22 cellular contexts compared by ENCODE assay signal in the genomic region with DNA sequence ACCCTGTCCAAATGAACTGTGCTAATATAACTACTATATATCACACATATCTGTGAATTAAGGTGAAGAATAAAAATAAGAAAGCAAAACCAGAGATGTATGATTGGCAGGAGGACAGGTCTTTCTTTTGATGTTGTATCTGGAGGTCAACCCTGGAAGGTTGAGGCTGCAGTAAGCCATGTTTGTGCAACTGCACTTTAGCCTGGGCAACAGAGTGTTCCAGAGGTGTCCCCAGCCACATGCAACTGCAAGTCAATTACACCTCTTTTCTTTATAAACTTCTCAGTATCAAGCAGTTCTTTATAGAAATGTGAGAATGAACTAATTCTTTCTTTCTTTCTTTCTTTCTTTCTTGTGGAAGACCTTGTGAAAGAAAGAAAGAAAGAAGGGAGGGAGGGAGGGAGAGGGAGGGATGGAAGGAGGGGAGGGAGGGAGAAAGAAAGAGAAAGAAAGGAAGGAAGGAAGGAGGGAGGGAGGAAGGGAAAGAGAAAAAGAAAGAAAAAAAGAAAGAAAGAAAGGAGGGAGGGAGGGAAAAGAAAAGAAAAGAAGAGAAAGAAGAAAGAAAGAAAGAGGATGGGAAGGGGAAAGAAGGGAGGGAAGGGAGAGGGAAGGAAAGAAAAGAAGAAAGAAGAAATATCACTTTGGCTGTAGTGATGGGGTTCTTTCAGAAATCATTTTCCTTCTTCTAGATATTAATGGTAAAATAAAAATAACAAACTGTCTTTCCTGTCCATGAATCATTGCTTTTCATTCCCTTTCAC. TPM values are rescaled to one million over a fixed set of nuclear protein-coding genes. Genes with fewer than 3 reads are reported as not detected.
DNase-seq lines count a peak whose midpoint lies in the region; ATAC-seq and TF ChIP-seq lines count a peak whose summit lies in the region.
"Had no signal": no experiment of that assay in that cellular context is flagged by ENCODE, and none has a peak within 500 bp of the region (broad histone marks: within the 10 kb centered on the region; RNA-seq: fewer than 3 reads in every experiment).

No MANE protein-coding gene starts in this region.

- H3K9me3 ChIP-seq in lung (ENCODE audit: control insufficient read depth in 2 of 2, insufficient read depth in 1 of 2, low read length in 1 of 2): no peaks in the 10 kb centered on the region
- no peaks in the 10 kb centered on the region for H3K9me3 ChIP-seq in adrenal gland (replicated peaks in 1 of 3)
- H3K9me3 ChIP-seq: neutrophil, SJCRH30 had no signal

- H3K36me3 ChIP-seq in ACC112 (ENCODE audit: insufficient read depth, low read length) (no peaks in the 10 kb centered on the region), lung (ENCODE audit: control insufficient read depth in 2 of 2, insufficient read depth in 2 of 2, low read length in 2 of 2) (no peaks in the 10 kb centered on the region), adrenal gland (replicated peaks in 1 of 2) (no peaks in the 10 kb centered on the region)
- H3K36me3 ChIP-seq: BLaER1 treated with 17β-estradiol and CSF1 and Interleukin-3, amounts not matched to agents 10 nM and 100 nM; neutrophil; SJCRH30 had no signal

- H3K27me3 Mint-ChIP-seq in activated CD8-positive, alpha-beta T cell treated with anti-CD3 and anti-CD28 coated beads for 36 hours: no peaks in the 10 kb centered on the region
- H3K27me3 Mint-ChIP-seq in activated CD8-positive, alpha-beta T cell treated with anti-CD3 and anti-CD28 coated beads, Interleukin-2, amount 10 ng/mL, durations not matched to agents 7 days and 5 days (ENCODE audit: low read depth): no peaks in the 10 kb centered on the region
- no peaks in the 10 kb centered on the region for H3K27me3 Mint-ChIP-seq in activated T-helper 2 cell treated with anti-CD3 and anti-CD28 coated beads, Interferon-gamma antibody, Interleukin-2, Interleukin-4, amounts not matched to agents 10 μg/mL and 5 μg/mL and 100 μg/mL, durations not matched to agents 14 hours and 24 hours and 36 hours (ENCODE audit: low read depth)

- H3K27ac Mint-ChIP-seq in activated CD8-positive, alpha-beta T cell treated with anti-CD3 and anti-CD28 coated beads for 36 hours: peak overlapping the region; percentile 82
- H3K27ac Mint-ChIP-seq in activated CD8-positive, alpha-beta T cell treated with anti-CD3 and anti-CD28 coated beads, Interleukin-2, amount 10 ng/mL, durations not matched to agents 7 days and 5 days: no peak overlapping the region
- peak overlapping the region; percentile 72 for H3K27ac Mint-ChIP-seq in activated T-helper 2 cell treated with anti-CD3 and anti-CD28 coated beads, Interferon-gamma antibody, Interleukin-2, Interleukin-4, amounts not matched to agents 10 μg/mL and 5 μg/mL and 100 μg/mL, durations not matched to agents 14 hours and 24 hours and 36 hours
- H3K27ac Mint-ChIP-seq: type B pancreatic cell, WTC11 had no signal

- DNase-seq in activated CD8-positive, alpha-beta T cell treated with anti-CD3 and anti-CD28 coated beads for 36 hours: no peak
- no peak for DNase-seq in activated CD8-positive, alpha-beta T cell treated with anti-CD3 and anti-CD28 coated beads, Interleukin-2, amount 10 ng/mL, durations not matched to agents 7 days and 5 days
- DNase-seq in activated T-helper 2 cell treated with anti-CD3 and anti-CD28 coated beads, Interferon-gamma antibody, Interleukin-2, Interleukin-4, amounts not matched to agents 10 μg/mL and 5 μg/mL and 100 μg/mL, durations not matched to agents 14 hours and 24 hours and 36 hours (ENCODE audit: low spot score): no peak
- DNase-seq in lung (ENCODE audit: low spot score) (no peak), adrenal gland (no peak), NCI-H128 (lab: John Stamatoyannopoulos, UW; ENCODE audit: unreplicated experiment) (no peak)
- DNase-seq: ACHN; activated CD8-positive, alpha-beta memory T cell treated with anti-CD3 and anti-CD28 coated beads for 24 hours; caudate nucleus; DND-41; NCI-H510A treated with DMSO at 0.1 percent for 48 hours; SJCRH30; stimulated activated CD4-positive, alpha-beta T cell treated with anti-CD3 and anti-CD28 coated beads, Interleukin-4, amount 100 ng/mL, for 24 hours; T-helper 9 cell had no signal

- TF ChIP-seq CTCF in activated CD8-positive, alpha-beta T cell treated with anti-CD3 and anti-CD28 coated beads for 36 hours (IDR thresholded peaks at IDR 0.05): no peak
- TF ChIP-seq CTCF in lung (IDR thresholded peaks at IDR 0.05; ENCODE audit: control extremely low read depth, extremely low read depth) (no peak), adrenal gland (IDR thresholded peaks at IDR 0.05) (no peak)

- no peak for ATAC-seq in activated CD8-positive, alpha-beta T cell treated with anti-CD3 and anti-CD28 coated beads for 36 hours
- no peak for ATAC-seq in activated CD8-positive, alpha-beta T cell treated with anti-CD3 and anti-CD28 coated beads, Interleukin-2, amount 10 ng/mL, durations not matched to agents 7 days and 5 days
- ATAC-seq in lung (ENCODE audit: insufficient read depth, low FRiP score) (no peak), GM21390 (IDR thresholded peaks at IDR 0.05; ENCODE audit: unreplicated experiment) (no peak)
- ATAC-seq: Panc1, WTC11 had no signal

- H3K4me3 ChIP-seq in ACC112 (ENCODE audit: low read depth, low read length) (peak overlapping the region; percentile 51; the same call in 1 of the 2 replicates), lung (no peak overlapping the region), adrenal gland (no peak overlapping the region)
- H3K4me3 ChIP-seq: BLaER1 treated with 17β-estradiol and CSF1 and Interleukin-3, amounts not matched to agents 10 nM and 100 nM; SJCRH30 had no signal

- peaks cover 6% of the 10 kb centered on the region for H3K9me3 Mint-ChIP-seq in activated CD8-positive, alpha-beta T cell treated with anti-CD3 and anti-CD28 coated beads for 36 hours
- H3K9me3 Mint-ChIP-seq in activated CD8-positive, alpha-beta T cell treated with anti-CD3 and anti-CD28 coated beads, Interleukin-2, amount 10 ng/mL, durations not matched to agents 7 days and 5 days (ENCODE audit: insufficient read depth): no peaks in the 10 kb centered on the region
- H3K9me3 Mint-ChIP-seq in activated T-helper 2 cell treated with anti-CD3 and anti-CD28 coated beads, Interferon-gamma antibody, Interleukin-2, Interleukin-4, amounts not matched to agents 10 μg/mL and 5 μg/mL and 100 μg/mL, durations not matched to agents 14 hours and 24 hours and 36 hours: peaks cover 14% of the 10 kb centered on the region
- H3K9me3 Mint-ChIP-seq: type B pancreatic cell, WTC11 had no signal

- H2AFZ ChIP-seq in ACC112 (ENCODE audit: low read length, unreplicated experiment): no peak overlapping the region

- POLR2A ChIA-PET in activated CD8-positive, alpha-beta T cell treated with anti-CD3 and anti-CD28 coated beads for 36 hours (lab: Charles Lee): interaction anchor here (1.2 to 1.5 kb wide), 3 partner anchors 54 to 108 kb away, joined by 3 to 4 read pairs (median 3); partner anchors contain the start of gene S1PR1
- POLR2A ChIA-PET in activated CD8-positive, alpha-beta T cell treated with anti-CD3 and anti-CD28 coated beads, Interleukin-2, amount 10 ng/mL, durations not matched to agents 7 days and 5 days (lab: Charles Lee): no interaction called here

- intact Hi-C loops in activated CD8-positive, alpha-beta T cell treated with anti-CD3 and anti-CD28 coated beads for 36 hours (cut with micrococcal nuclease): no loop called here
- intact Hi-C loops in activated T-helper 2 cell treated with anti-CD3 and anti-CD28 coated beads, Interferon-gamma antibody, Interleukin-2, Interleukin-4, amounts not matched to agents 10 μg/mL and 5 μg/mL and 100 μg/mL, durations not matched to agents 14 hours and 24 hours and 36 hours (cut with micrococcal nuclease): no loop called here
- intact Hi-C loops in adrenal gland (cut with DNase I): no loop called here

- no peak overlapping the region for H3K4me3 Mint-ChIP-seq in activated CD8-positive, alpha-beta T cell treated with anti-CD3 and anti-CD28 coated beads for 36 hours
- H3K4me3 Mint-ChIP-seq in activated CD8-positive, alpha-beta T cell treated with anti-CD3 and anti-CD28 coated beads, Interleukin-2, amount 10 ng/mL, durations not matched to agents 7 days and 5 days: no peak overlapping the region
- no peak overlapping the region for H3K4me3 Mint-ChIP-seq in activated T-helper 2 cell treated with anti-CD3 and anti-CD28 coated beads, Interferon-gamma antibody, Interleukin-2, Interleukin-4, amounts not matched to agents 10 μg/mL and 5 μg/mL and 100 μg/mL, durations not matched to agents 14 hours and 24 hours and 36 hours (ENCODE audit: low read depth)
- H3K4me3 Mint-ChIP-seq: type B pancreatic cell, WTC11 had no signal

- H3K36me3 Mint-ChIP-seq in activated CD8-positive, alpha-beta T cell treated with anti-CD3 and anti-CD28 coated beads for 36 hours (ENCODE audit: low read depth): peaks cover 9% of the 10 kb centered on the region
- peaks cover 3% of the 10 kb centered on the region for H3K36me3 Mint-ChIP-seq in activated CD8-positive, alpha-beta T cell treated with anti-CD3 and anti-CD28 coated beads, Interleukin-2, amount 10 ng/mL, durations not matched to agents 7 days and 5 days (ENCODE audit: low read depth)
- peaks cover 12% of the 10 kb centered on the region for H3K36me3 Mint-ChIP-seq in activated T-helper 2 cell treated with anti-CD3 and anti-CD28 coated beads, Interferon-gamma antibody, Interleukin-2, Interleukin-4, amounts not matched to agents 10 μg/mL and 5 μg/mL and 100 μg/mL, durations not matched to agents 14 hours and 24 hours and 36 hours (ENCODE audit: low read depth)
- H3K36me3 Mint-ChIP-seq: type B pancreatic cell, WTC11 had no signal

- H3K4me1 ChIP-seq in ACC112 (ENCODE audit: control insufficient read depth, insufficient read depth, low read length, unreplicated experiment): peaks cover 29% of the 10 kb centered on the region
- H3K4me1 ChIP-seq in lung (ENCODE audit: control insufficient read depth in 2 of 2, insufficient read depth in 2 of 2, low read length in 2 of 2): peaks cover 0 to 1% of the 10 kb centered on the region in 2 donors
- peaks cover 0 to 1% of the 10 kb centered on the region in 2 donors for H3K4me1 ChIP-seq in adrenal gland (replicated peaks in 1 of 2)
- H3K4me1 ChIP-seq: SJCRH30 had no signal

- H3K79me2 ChIP-seq in ACC112 (ENCODE audit: control insufficient read depth, insufficient read depth, low read length, unreplicated experiment): no peaks in the 10 kb centered on the region

- H3K27me3 ChIP-seq in ACC112 (ENCODE audit: insufficient read depth, low read length) (no peaks in the 10 kb centered on the region), lung (ENCODE audit: control insufficient read depth, insufficient read depth) (no peaks in the 10 kb centered on the region), adrenal gland (no peaks in the 10 kb centered on the region)
- H3K27me3 ChIP-seq: BLaER1 treated with 17β-estradiol and CSF1 and Interleukin-3, amounts not matched to agents 10 nM and 100 nM; neutrophil; SJCRH30 had no signal

- CTCF ChIA-PET in activated CD8-positive, alpha-beta T cell treated with anti-CD3 and anti-CD28 coated beads for 36 hours (lab: Charles Lee): interaction anchor here (1.3 to 1.4 kb wide), 2 partner anchors 10 to 56 kb away, joined by 5 read pairs; no protein-coding TSS in a partner anchor
- CTCF ChIA-PET in activated CD8-positive, alpha-beta T cell treated with anti-CD3 and anti-CD28 coated beads, Interleukin-2, amount 10 ng/mL, durations not matched to agents 7 days and 5 days (lab: Charles Lee): interaction anchor here (0.5 to 1.3 kb wide), 3 partner anchors 11 to 105 kb away, joined by 3 to 4 read pairs (median 3); no protein-coding TSS in a partner anchor

- TF ChIP-seq POLR2A in adrenal gland (IDR thresholded peaks at IDR 0.05): no peak

- peaks cover 66% of the 10 kb centered on the region for H3K4me1 Mint-ChIP-seq in activated CD8-positive, alpha-beta T cell treated with anti-CD3 and anti-CD28 coated beads for 36 hours (ENCODE audit: low read depth)
- peaks cover 56% of the 10 kb centered on the region for H3K4me1 Mint-ChIP-seq in activated CD8-positive, alpha-beta T cell treated with anti-CD3 and anti-CD28 coated beads, Interleukin-2, amount 10 ng/mL, durations not matched to agents 7 days and 5 days (ENCODE audit: low read depth)
- H3K4me1 Mint-ChIP-seq in activated T-helper 2 cell treated with anti-CD3 and anti-CD28 coated beads, Interferon-gamma antibody, Interleukin-2, Interleukin-4, amounts not matched to agents 10 μg/mL and 5 μg/mL and 100 μg/mL, durations not matched to agents 14 hours and 24 hours and 36 hours (ENCODE audit: low read depth): peaks cover 61% of the 10 kb centered on the region
- H3K4me1 Mint-ChIP-seq: WTC11 had no signal

- H3K27ac ChIP-seq in ACC112 (ENCODE audit: low read depth, low read length) (no peak overlapping the region), lung (ENCODE audit: low read depth in 1 of 2, low read length in 1 of 2) (peak overlapping the region; percentile 35 to 43), adrenal gland (no peak overlapping the region)
- H3K27ac ChIP-seq: BLaER1 treated with 17β-estradiol and CSF1 and Interleukin-3, amounts not matched to agents 10 nM and 100 nM; KMS-11; neutrophil; SJCRH30 had no signal

RNA-seq across cellular contexts. Expression of gene S1PR1, which starts 54.0 kb away (rescaled TPM):
- total RNA-seq in activated CD8-positive, alpha-beta T cell treated with anti-CD3 and anti-CD28 coated beads for 36 hours: 10 to 100 TPM; 63.9 to 66.4 TPM
- total RNA-seq in activated CD8-positive, alpha-beta T cell treated with anti-CD3 and anti-CD28 coated beads, Interleukin-2, amount 10 ng/mL, durations not matched to agents 7 days and 5 days: 10 to 100 TPM; 72.8 to 76.5 TPM
- total RNA-seq in activated T-helper 2 cell treated with anti-CD3 and anti-CD28 coated beads, Interferon-gamma antibody, Interleukin-2, Interleukin-4, amounts not matched to agents 10 μg/mL and 5 μg/mL and 100 μg/mL, durations not matched to agents 14 hours and 24 hours and 36 hours: 71.0 and 73.0 TPM in 2 replicates
- total RNA-seq in lung (100 to 1,000 TPM; 106 to 130 TPM), adrenal gland (10 to 100 TPM; 24.9 to 41.9 (median 28.3) TPM)
- polyA plus RNA-seq in lung (100 to 1,000 TPM in 1 of 2 donors, 10 to 100 TPM in 1; 35.2 to 126 TPM), adrenal gland (10 to 100 TPM; 11.3 to 26.0 (median 17.3) TPM)

Comparison
In these comparisons a context has a peak if more than half of its experiments do, and no peak if none do; other contexts are left out.
1. H3K27ac ChIP-seq: peak in lung (2 of 2); none in ACC112 (single experiment) and adrenal gland (0 of 5).